9 cellular contexts compared by ENCODE assay signal in the genomic region with DNA sequence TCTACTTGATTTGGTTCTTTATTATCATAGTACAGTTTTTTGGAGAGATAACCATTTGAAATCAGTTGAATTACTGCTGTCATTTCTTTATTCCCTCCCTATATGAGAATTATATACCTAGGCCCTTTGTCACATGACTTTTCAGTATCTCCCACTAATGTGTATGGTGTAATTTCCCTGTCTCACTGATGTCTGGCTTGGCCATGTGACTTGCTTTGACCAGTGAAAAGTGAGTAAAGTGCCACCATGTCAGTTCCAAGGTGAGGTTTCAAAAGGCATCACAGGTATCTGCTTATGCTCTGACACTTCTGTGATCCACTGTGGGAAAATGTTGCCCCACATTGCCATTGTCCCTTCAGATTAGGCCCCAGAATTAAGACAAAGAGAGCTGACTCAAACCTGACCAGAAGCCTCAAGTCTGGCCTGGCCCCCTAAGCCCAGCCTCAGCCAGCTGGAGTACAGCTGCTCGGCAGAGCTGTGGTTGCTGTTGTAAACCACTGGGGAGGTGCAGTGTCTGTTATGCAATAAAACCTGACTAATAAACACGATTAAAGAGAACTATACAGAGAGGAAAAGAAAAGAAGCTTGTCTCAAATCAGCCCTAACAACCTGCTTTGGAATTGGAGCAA. TPM values are rescaled to one million over a fixed set of nuclear protein-coding genes. Genes with fewer than 3 reads are reported as not detected.
DNase-seq lines count a peak whose midpoint lies in the region; ATAC-seq and TF ChIP-seq lines count a peak whose summit lies in the region.
"Had no signal": no experiment of that assay in that cellular context is flagged by ENCODE, and none has a peak within 500 bp of the region (broad histone marks: within the 10 kb centered on the region; RNA-seq: fewer than 3 reads in every experiment).

No MANE protein-coding gene starts in this region.

- peak overlapping the region; percentile 39 to 97 (median 88) for H3K27ac Mint-ChIP-seq in CD8-positive, alpha-beta memory T cell

- CTCF ChIA-PET in CD8-positive, alpha-beta memory T cell (lab: Charles Lee): interaction anchor here (1.0 to 2.7 kb wide), 3 partner anchors 13 to 498 kb away, joined by 3 to 11 read pairs (median 9); a partner anchor contains a TSS

- H3K27me3 ChIP-seq in CD8-positive, alpha-beta memory T cell (ENCODE audit: insufficient read depth, low read length, poor library complexity, severe bottlenecking): no peaks in the 10 kb centered on the region
- H3K27me3 ChIP-seq in HL-60 (ENCODE audit: insufficient read depth, poor library complexity, severe bottlenecking) (no peaks in the 10 kb centered on the region), stomach (no peaks in the 10 kb centered on the region), ascending aorta (no peaks in the 10 kb centered on the region)
- H3K27me3 ChIP-seq: cardiac muscle cell had no signal

- POLR2A ChIA-PET in CD8-positive, alpha-beta memory T cell (lab: Charles Lee): no interaction called here

- H3K4me3 Mint-ChIP-seq in CD8-positive, alpha-beta memory T cell: peak overlapping the region in 5 of 7 donors; percentile 29 to 53 (median 35)

- no peaks in the 10 kb centered on the region for H3K27me3 Mint-ChIP-seq in CD8-positive, alpha-beta memory T cell

- no peaks in the 10 kb centered on the region for H3K9me3 ChIP-seq in CD8-positive, alpha-beta memory T cell (ENCODE audit: low read length)
- no peaks in the 10 kb centered on the region for H3K9me3 ChIP-seq in stomach
- no peaks in the 10 kb centered on the region for H3K9me3 ChIP-seq in ascending aorta

- H3K9me3 Mint-ChIP-seq in CD8-positive, alpha-beta memory T cell: no peaks in the 10 kb centered on the region

- peaks cover 41 to 55% (median 43%) of the 10 kb centered on the region in 3 donors for H3K4me1 Mint-ChIP-seq in CD8-positive, alpha-beta memory T cell

- no peak for TF ChIP-seq EP300 in stomach (IDR thresholded peaks at IDR 0.05)

- intact Hi-C loops in stomach (cut with DNase I; ENCODE audit: low total_unique reads): no loop called here
- intact Hi-C loops in ascending aorta (cut with DNase I): no loop called here

- TF ChIP-seq CTCF in HL-60 (IDR thresholded peaks at IDR 0.05; ENCODE audit: insufficient read depth, low read length): no peak
- TF ChIP-seq CTCF in fibroblast of mammary gland (conservative IDR thresholded peaks at IDR 0.05; ENCODE audit: control insufficient read depth, insufficient read depth, low read depth, low read length): no peak
- no peak for TF ChIP-seq CTCF in stomach (IDR thresholded peaks at IDR 0.05)
- TF ChIP-seq CTCF in ascending aorta (IDR thresholded peaks at IDR 0.05): no peak

- no peak overlapping the region for H3K27ac ChIP-seq in CD8-positive, alpha-beta memory T cell (ENCODE audit: low read depth, low read length)
- H3K27ac ChIP-seq in HL-60 (replicated peaks) (no peak overlapping the region), stomach (peak overlapping the region in 1 of 5 donors; percentile 20), ascending aorta (no peak overlapping the region)
- H3K27ac ChIP-seq: cardiac muscle cell had no signal

- DNase-seq in CD8-positive, alpha-beta memory T cell: peak in 3 of 5 donors; percentile 18 to 22 (median 19)
- DNase-seq in HL-60 (ENCODE audit: low read depth in 1 of 2, low spot score in 1 of 2) (peak; percentile 51 to 85), fibroblast of mammary gland (ENCODE audit: low read depth) (peak; percentile 95), stomach (peak; percentile 45), ascending aorta (ENCODE audit: low spot score in 2 of 2) (no peak), NCI-H128 (lab: John Stamatoyannopoulos, UW; ENCODE audit: unreplicated experiment) (no peak), NCI-H748 treated with DMSO at 0.1 percent for 48 hours (lab: John Stamatoyannopoulos, UW) (no peak)

- WGBS in stomach, 5 donors: 46 to 64% (median 58%) methylated on average over 2 of the region's 2 CpGs

- TF ChIP-seq POLR2A in stomach (IDR thresholded peaks at IDR 0.05): no peak

- H3K36me3 Mint-ChIP-seq in CD8-positive, alpha-beta memory T cell: peaks cover 0 to 31% (median 1%) of the 10 kb centered on the region in 3 donors

- no peaks in the 10 kb centered on the region for H3K36me3 ChIP-seq in CD8-positive, alpha-beta memory T cell (ENCODE audit: insufficient read depth, low read length)
- H3K36me3 ChIP-seq in stomach: peaks cover 11 to 78% (median 72%) of the 10 kb centered on the region in 4 donors
- peaks cover 4 to 53% of the 10 kb centered on the region in 2 donors for H3K36me3 ChIP-seq in ascending aorta

- no peak overlapping the region for H3K4me3 ChIP-seq in CD8-positive, alpha-beta memory T cell (ENCODE audit: low read length)
- H3K4me3 ChIP-seq in HL-60 (replicated peaks; ENCODE audit: insufficient read depth, low read length) (no peak overlapping the region), fibroblast of mammary gland (ENCODE audit: control insufficient read depth, low read depth, low read length) (no peak overlapping the region), stomach (no peak overlapping the region), ascending aorta (no peak overlapping the region)
- H3K4me3 ChIP-seq: cardiac muscle cell had no signal

- ATAC-seq in GM21447 (IDR thresholded peaks at IDR 0.05; ENCODE audit: unreplicated experiment): peak; percentile 50

- H3K4me1 ChIP-seq in CD8-positive, alpha-beta memory T cell (ENCODE audit: insufficient read depth, low read length): peaks cover 25% of the 10 kb centered on the region
- peaks cover 0 to 20% (median 10%) of the 10 kb centered on the region in 4 donors for H3K4me1 ChIP-seq in stomach
- no peaks in the 10 kb centered on the region for H3K4me1 ChIP-seq in ascending aorta

RNA-seq across cellular contexts. Expression of a gene that starts 27.5 kb away (rescaled TPM):
- total RNA-seq in CD8-positive, alpha-beta memory T cell: 10 to 100 TPM; 15.2 to 17.0 TPM
- 2.0 TPM for polyA plus RNA-seq in CD8-positive, alpha-beta memory T cell
- 10 to 100 TPM; 12.7 to 96.9 (median 57.1) TPM for total RNA-seq in stomach
- 10 to 100 TPM in 2 of 3 donors, 1 to 10 TPM in 1; 9.7 to 22.8 (median 22.7) TPM for polyA plus RNA-seq in stomach
- 33.2 TPM for total RNA-seq in ascending aorta

Comparison
In these comparisons a context has a peak if more than half of its experiments do, and no peak if none do; other contexts are left out.
1. DNase-seq: peak in CD8-positive, alpha-beta memory T cell (3 of 5), HL-60 (2 of 2), fibroblast of mammary gland (single experiment) and stomach (single experiment); none in ascending aorta (0 of 2), NCI-H128 (single experiment) and NCI-H748 treated with DMSO at 0.1 percent for 48 hours (single experiment).